In genomic region chr12:40010899-40011774, GRCh38 we compare ENCODE assay signal across 8 cellular contexts.
A peak's percentile ranks its signal among the peaks of the same experiment; 100 is the strongest.
DNase-seq lines count a peak whose midpoint lies in the region; TF ChIP-seq lines count a peak whose summit lies in the region.

No MANE protein-coding gene starts in this region.

- intact Hi-C loops in breast epithelium (cut with DNase I; ENCODE audit: low total_unique reads) = no loop called here

- H3K9me3 ChIP-seq in HEK293 (ENCODE audit: control insufficient read depth, insufficient read depth, low read depth, low read length) (no peaks in the 10 kb centered on the region), breast epithelium (no peaks in the 10 kb centered on the region)

- no peak for TF ChIP-seq POLR2A in breast epithelium (IDR thresholded peaks at IDR 0.05)

- peak; percentile 7 to 35 for DNase-seq in activated CD8-positive, alpha-beta memory T cell treated with anti-CD3 and anti-CD28 coated beads for 1 hour (ENCODE audit: extremely low read depth in 1 of 2, low read depth in 1 of 2)
- DNase-seq in activated CD8-positive, alpha-beta memory T cell treated with anti-CD3 and anti-CD28 coated beads, Interleukin-2, amount 50 U/mL, for 48 hours = no peak
- DNase-seq in M059J (ENCODE audit: low read depth) = peak; percentile 66
- DNase-seq in T-helper 2 cell = peak in 4 of 5 experiments; percentile 2 to 70 (median 29)
- no peak for DNase-seq in breast epithelium (ENCODE audit: low spot score in 2 of 2)
- DNase-seq in islet precursor cell = peak; percentile 79
- DNase-seq in stimulated activated CD4-positive, alpha-beta T cell treated with anti-CD3 and anti-CD28 coated beads, Interleukin-4, amount 100 ng/mL, for 1 hour = peak; percentile 7

- H3K4me1 ChIP-seq in HEK293 (ENCODE audit: control insufficient read depth, insufficient read depth, low read length) (no peaks in the 10 kb centered on the region), breast epithelium (no peaks in the 10 kb centered on the region)

- H3K27ac ChIP-seq in HEK293 (ENCODE audit: extremely low read depth, low read depth, low read length) = no peak overlapping the region
- no peak overlapping the region for H3K27ac ChIP-seq in breast epithelium

- TF ChIP-seq CTCF in HEK293 (tag by site-specific recombination; IDR thresholded peaks at IDR 0.05) = peak; percentile 22; the same call in 1 of the 2 replicates
- peak in 2 of 3 donors; percentile 47 to 59 for TF ChIP-seq CTCF in breast epithelium (IDR thresholded peaks at IDR 0.05)

- CTCF ChIA-PET in HEK293 (lab: Yijun Ruan, JAX) = interaction anchor here (0.6 to 4.6 kb wide), 32 partner anchors 8 to 1526 kb away, joined by 3 to 43 read pairs (median 4); partner anchors contain the start of gene SLC2A13

- no peaks in the 10 kb centered on the region for H3K27me3 ChIP-seq in breast epithelium

- POLR2A ChIA-PET in HEK293 (lab: Yijun Ruan, JAX) = interaction anchor here (1.9 kb wide), 1 partner anchor 95 kb away, joined by 4 read pairs; the partner anchor contains the start of gene SLC2A13

- H3K36me3 ChIP-seq in HEK293 (ENCODE audit: control insufficient read depth in 2 of 2, insufficient read depth in 1 of 2, low read length in 2 of 2) = no peaks in the 10 kb centered on the region
- no peaks in the 10 kb centered on the region for H3K36me3 ChIP-seq in breast epithelium

- H3K4me3 ChIP-seq in HEK293 (ENCODE audit: low read depth, low read length) (no peak overlapping the region), breast epithelium (peak overlapping the region in 2 of 3 donors; percentile 17 to 20)

TF ChIP-seq in HEK293, 187 proteins besides CTCF, POLR2A, EP300 and RAD21:
- TF ChIP-seq PRDM1 (tag by site-specific recombination; IDR thresholded peaks at IDR 0.05) = peak; percentile 88
- TF ChIP-seq ZFP69B (tag by site-specific recombination; IDR thresholded peaks at IDR 0.05) = no peak
- TF ChIP-seq ZBTB21 (tag by site-specific recombination; IDR thresholded peaks at IDR 0.05) = no peak
- no peak for TF ChIP-seq ZNF549 (tag by site-specific recombination; IDR thresholded peaks at IDR 0.05)
- peak; percentile 61; the same call in 1 of the 2 replicates for TF ChIP-seq ZNF335 (tag by site-specific recombination; conservative IDR thresholded peaks at IDR 0.05)
- peak; percentile 62 for TF ChIP-seq ZNF654 (tag by site-specific recombination; IDR thresholded peaks at IDR 0.05; ENCODE audit: low read depth)
- TF ChIP-seq ZNF560 (tag by site-specific recombination; IDR thresholded peaks at IDR 0.05; ENCODE audit: borderline replicate concordance) = no peak
- no peak for TF ChIP-seq BCL11A (tag by site-specific recombination; IDR thresholded peaks at IDR 0.05; ENCODE audit: low read depth)
- TF ChIP-seq ZSCAN30 (tag by site-specific recombination; IDR thresholded peaks at IDR 0.05) = 0 out of 2 replicates have a peak, but pooled peaks have one; percentile 18
- TF ChIP-seq ZNF660 (tag by site-specific recombination; IDR thresholded peaks at IDR 0.05) = peak; percentile 90

Comparison
In these comparisons a context has a peak if more than half of its experiments do, and no peak if none do; other contexts are left out.
1. DNase-seq: peak in activated CD8-positive, alpha-beta memory T cell treated with anti-CD3 and anti-CD28 coated beads for 1 hour (2 of 2), M059J (single experiment), T-helper 2 cell (4 of 5), islet precursor cell (single experiment) and stimulated activated CD4-positive, alpha-beta T cell treated with anti-CD3 and anti-CD28 coated beads, Interleukin-4, amount 100 ng/mL, for 1 hour (single experiment); none in activated CD8-positive, alpha-beta memory T cell treated with anti-CD3 and anti-CD28 coated beads, Interleukin-2, amount 50 U/mL, for 48 hours (single experiment) and breast epithelium (0 of 2).